Comparison of ENCODE assay signal across 21 cellular contexts in the genomic region with DNA sequence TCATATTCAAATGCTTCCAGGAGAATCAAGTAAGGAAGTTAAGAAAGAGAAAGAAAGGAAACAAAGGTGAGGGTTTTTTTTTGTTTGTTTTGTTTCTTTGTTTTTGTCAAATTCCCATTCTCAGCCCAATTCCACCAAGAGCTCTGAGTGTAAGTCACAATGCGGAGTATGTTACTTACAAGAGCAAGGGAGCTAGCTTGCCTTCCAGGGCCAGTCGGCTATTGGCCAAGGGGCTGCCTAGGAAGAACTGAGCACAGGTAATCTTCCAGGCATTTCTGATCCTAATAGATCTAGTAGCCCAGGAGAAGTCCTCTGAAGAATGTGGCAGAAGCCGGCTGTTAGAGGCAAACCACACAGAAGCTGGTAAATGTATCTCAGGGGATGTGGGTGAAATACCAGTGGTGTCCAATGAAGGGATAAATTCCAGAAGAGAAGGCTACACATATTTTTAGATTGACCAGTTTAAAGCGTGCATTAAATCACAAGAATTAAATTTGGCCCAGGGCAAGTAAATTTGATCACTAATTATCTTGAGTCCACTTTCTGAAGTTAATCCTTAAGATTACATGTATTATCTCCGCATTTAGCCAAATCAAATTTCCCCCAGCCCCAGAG.
DNase-seq lines count a peak whose midpoint lies in the region; ATAC-seq, FAIRE-seq and TF ChIP-seq lines count a peak whose summit lies in the region.
"Had no signal": no experiment of that assay in that cellular context is flagged by ENCODE, and none has a peak within 500 bp of the region (broad histone marks: within the 10 kb centered on the region; RNA-seq: fewer than 3 reads in every experiment).

No MANE protein-coding gene starts in this region.

- H2AFZ ChIP-seq in HepG2 (ENCODE audit: low read length) = no peak overlapping the region

- peaks cover 2% of the 10 kb centered on the region for H3K9me3 Mint-ChIP-seq in activated naive CD8-positive, alpha-beta T cell treated with anti-CD3 and anti-CD28 coated beads for 36 hours

- no TSS peak for BruUV-seq in HepG2 (replicated peaks; lab: Mats Ljungman, UMichigan)

- in situ Hi-C loops in HepG2 (cut with HindIII; ENCODE audit: extremely low pct_ligation_motif_present, low pct_unique_long_range_greater_than_20kb) = no loop called here

- intact Hi-C loops in HepG2 (cut with micrococcal nuclease; ENCODE audit: unreplicated experiment) = no loop called here

- no peak overlapping the region for H3K4me3 Mint-ChIP-seq in activated naive CD8-positive, alpha-beta T cell treated with anti-CD3 and anti-CD28 coated beads for 36 hours
- H3K4me3 Mint-ChIP-seq: CD8-positive, alpha-beta memory T cell; dendritic cell treated with granulocyte-macrophage colony-stimulating factor and Interleukin-4, amounts not matched to agents 40 ng/mL and 50 ng/mL, for 4 days; mesothelial cell of epicardium had no signal

- 0 out of 2 replicates have a peak overlapping the region, but pooled peaks have one; percentile 8 for H3K9ac ChIP-seq in HUES64 (ENCODE audit: low read depth, low read length)
- no peak overlapping the region for H3K9ac ChIP-seq in HepG2 (ENCODE audit: insufficient read depth, low read depth, low read length)

- H3K4me1 Mint-ChIP-seq in activated naive CD8-positive, alpha-beta T cell treated with anti-CD3 and anti-CD28 coated beads for 36 hours = no peaks in the 10 kb centered on the region
- H3K4me1 Mint-ChIP-seq: CD8-positive, alpha-beta memory T cell had no signal

- POLR2A ChIA-PET in HepG2 (lab: Yijun Ruan, JAX) = no interaction called here

- CTCF ChIA-PET in HepG2 (lab: Yijun Ruan, JAX; ENCODE audit: low intra/inter-chr PET ratio, low total read pairs) = no interaction called here

- H3K4me1 ChIP-seq in HUES64 (ENCODE audit: insufficient read depth, low read length) = peaks cover 11% of the 10 kb centered on the region
- H3K4me1 ChIP-seq in HepG2 (ENCODE audit: insufficient read depth, low read length) = no peaks in the 10 kb centered on the region
- H3K4me1 ChIP-seq: A549, ascending aorta, tibial nerve had no signal

- no peak overlapping the region for H3K4me2 ChIP-seq in HepG2 (ENCODE audit: low read depth, low read length)
- H3K4me2 ChIP-seq: A549 had no signal

- ATAC-seq in HG03439 (IDR thresholded peaks at IDR 0.05; ENCODE audit: unreplicated experiment) (no peak), HepG2 (no peak)
- ATAC-seq: A549 had no signal

- 70% methylated on average over 4 of the region's 5 CpGs for WGBS in HUES64
- WGBS in HepG2 (ENCODE audit: low lambda C conversion rate) = 3% methylated on average over 5 of the region's 5 CpGs

- H3K4me3 ChIP-seq in HUES64 (ENCODE audit: low read length) (no peak overlapping the region), choroid plexus epithelial cell (ENCODE audit: low read depth, low read length) (no peak overlapping the region), HepG2 (replicated peaks in 1 of 3; ENCODE audit: insufficient read depth in 1 of 3, low read depth in 2 of 3, low read length in 3 of 3) (no peak overlapping the region)
- H3K4me3 ChIP-seq: A549, ascending aorta, tibial nerve had no signal

- H3K79me2 ChIP-seq in HepG2 (ENCODE audit: insufficient read depth, low read length) = no peaks in the 10 kb centered on the region

- no peak for FAIRE-seq in HepG2 (lab: Jason Lieb, UNC)
- FAIRE-seq: A549 had no signal

- no peaks in the 10 kb centered on the region for H3K36me3 ChIP-seq in HUES64 (ENCODE audit: insufficient read depth, low read length)
- H3K36me3 ChIP-seq in HepG2 (replicated peaks in 1 of 2; ENCODE audit: control insufficient read depth in 1 of 2, insufficient read depth in 2 of 2, low read length in 2 of 2) = no peaks in the 10 kb centered on the region
- H3K36me3 ChIP-seq: ascending aorta, tibial nerve had no signal

- H3K36me3 Mint-ChIP-seq in activated naive CD8-positive, alpha-beta T cell treated with anti-CD3 and anti-CD28 coated beads for 36 hours = no peaks in the 10 kb centered on the region
- H3K36me3 Mint-ChIP-seq: CD8-positive, alpha-beta memory T cell had no signal

- no peak for TF ChIP-seq EP300 in HepG2 (IDR thresholded peaks at IDR 0.05; ENCODE audit: low read depth in 2 of 2, low read length in 2 of 2)
- no peak for TF ChIP-seq EP300 in HepG2 (CRISPR knock-in tag; IDR thresholded peaks at IDR 0.05; ENCODE audit: borderline replicate concordance)

- H3K27ac Mint-ChIP-seq in activated naive CD8-positive, alpha-beta T cell treated with anti-CD3 and anti-CD28 coated beads for 36 hours = no peak overlapping the region
- H3K27ac Mint-ChIP-seq: CD8-positive, alpha-beta memory T cell; dendritic cell treated with granulocyte-macrophage colony-stimulating factor and Interleukin-4, amounts not matched to agents 40 ng/mL and 50 ng/mL, for 4 days; mesothelial cell of epicardium had no signal

- H3K27ac ChIP-seq in HUES64 (ENCODE audit: low read depth, low read length) (peak overlapping the region; percentile 78), HepG2 (ENCODE audit: extremely low read length, insufficient read depth, low read length) (no peak overlapping the region)
- H3K27ac ChIP-seq: A549, ascending aorta, tibial nerve had no signal

- no peaks in the 10 kb centered on the region for H4K20me1 ChIP-seq in HepG2 (ENCODE audit: insufficient read depth, low read length)

- DNase-seq in AG20443 (ENCODE audit: low spot score) (peak; percentile 43), choroid plexus epithelial cell (ENCODE audit: low read depth) (peak; percentile 33), islet precursor cell (peak; percentile 52), HepG2 (ENCODE audit: low spot score) (no peak), GOT3 (lab: John Stamatoyannopoulos, UW) (no peak)
- no peak for DNase-seq in activated naive CD8-positive, alpha-beta T cell treated with anti-CD3 and anti-CD28 coated beads for 36 hours
- DNase-seq: CD8-positive, alpha-beta memory T cell; DND-41; glutamatergic neuron; NCI-H2081 treated with DMSO at 0.1 percent for 48 hours; NCI-H526; stimulated activated CD4-positive, alpha-beta T cell treated with anti-CD3 and anti-CD28 coated beads, Interleukin-15, amount 100 ng/mL, for 24 hours; stimulated activated naive CD4-positive, alpha-beta T cell treated with Interleukin-2 at 50 U/mL for 16 hours; T-helper 9 cell had no signal

- no peaks in the 10 kb centered on the region for H3K27me3 Mint-ChIP-seq in activated naive CD8-positive, alpha-beta T cell treated with anti-CD3 and anti-CD28 coated beads for 36 hours
- H3K27me3 Mint-ChIP-seq: CD8-positive, alpha-beta memory T cell; dendritic cell treated with granulocyte-macrophage colony-stimulating factor and Interleukin-4, amounts not matched to agents 40 ng/mL and 50 ng/mL, for 4 days had no signal

- TF ChIP-seq RAD21 in HepG2 (CRISPR knock-in tag; IDR thresholded peaks at IDR 0.05) = no peak

- TF ChIP-seq POLR2A in HepG2 (IDR thresholded peaks at IDR 0.05; ENCODE audit: insufficient read depth in 1 of 2, low read depth in 2 of 2, low read length in 2 of 2) = no peak

- H3K27me3 ChIP-seq in HUES64 (ENCODE audit: insufficient read depth, low read length) = no peaks in the 10 kb centered on the region
- no peaks in the 10 kb centered on the region for H3K27me3 ChIP-seq in HepG2 (ENCODE audit: control insufficient read depth in 1 of 2, insufficient read depth in 2 of 2, low read length in 2 of 2)
- H3K27me3 ChIP-seq: ascending aorta, tibial nerve had no signal

- TF ChIP-seq CTCF in choroid plexus epithelial cell (conservative IDR thresholded peaks at IDR 0.05; ENCODE audit: low read depth, low read length) (no peak), HepG2 (CRISPR knock-in tag; IDR thresholded peaks at IDR 0.05) (no peak)

- H3K9me3 ChIP-seq in HUES64 (ENCODE audit: insufficient read depth, low read depth, low read length) (peaks cover 12% of the 10 kb centered on the region; the same call in 1 of the 2 replicates), HepG2 (ENCODE audit: low read length) (peaks cover 81% of the 10 kb centered on the region)
- H3K9me3 ChIP-seq: A549, ascending aorta had no signal

TF ChIP-seq in HepG2, 621 proteins besides CTCF, POLR2A, EP300 and RAD21 (continues in another document):
- TF ChIP-seq, protein P1, sequence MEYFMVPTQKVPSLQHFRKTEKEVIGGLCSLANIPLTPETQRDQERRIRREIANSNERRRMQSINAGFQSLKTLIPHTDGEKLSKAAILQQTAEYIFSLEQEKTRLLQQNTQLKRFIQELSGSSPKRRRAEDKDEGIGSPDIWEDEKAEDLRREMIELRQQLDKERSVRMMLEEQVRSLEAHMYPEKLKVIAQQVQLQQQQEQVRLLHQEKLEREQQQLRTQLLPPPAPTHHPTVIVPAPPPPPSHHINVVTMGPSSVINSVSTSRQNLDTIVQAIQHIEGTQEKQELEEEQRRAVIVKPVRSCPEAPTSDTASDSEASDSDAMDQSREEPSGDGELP (IDR thresholded peaks at IDR 0.05; ENCODE audit: borderline replicate concordance, low read depth) = no peak
- no peak for TF ChIP-seq ZNF724P (CRISPR knock-in tag; IDR thresholded peaks at IDR 0.05; ENCODE audit: borderline replicate concordance)
- TF ChIP-seq ZNF224 (CRISPR knock-in tag; IDR thresholded peaks at IDR 0.05) = no peak
- TF ChIP-seq ZNF616 (CRISPR knock-in tag; IDR thresholded peaks at IDR 0.05; ENCODE audit: low read depth) = no peak
- TF ChIP-seq SIX1 (CRISPR knock-in tag; IDR thresholded peaks at IDR 0.05; ENCODE audit: borderline replicate concordance) = no peak
- no peak for TF ChIP-seq NR3C1 (CRISPR knock-in tag; IDR thresholded peaks at IDR 0.05)
- no peak for TF ChIP-seq ZNF383 (CRISPR knock-in tag; IDR thresholded peaks at IDR 0.05; ENCODE audit: borderline replicate concordance)
- TF ChIP-seq, protein P2, sequence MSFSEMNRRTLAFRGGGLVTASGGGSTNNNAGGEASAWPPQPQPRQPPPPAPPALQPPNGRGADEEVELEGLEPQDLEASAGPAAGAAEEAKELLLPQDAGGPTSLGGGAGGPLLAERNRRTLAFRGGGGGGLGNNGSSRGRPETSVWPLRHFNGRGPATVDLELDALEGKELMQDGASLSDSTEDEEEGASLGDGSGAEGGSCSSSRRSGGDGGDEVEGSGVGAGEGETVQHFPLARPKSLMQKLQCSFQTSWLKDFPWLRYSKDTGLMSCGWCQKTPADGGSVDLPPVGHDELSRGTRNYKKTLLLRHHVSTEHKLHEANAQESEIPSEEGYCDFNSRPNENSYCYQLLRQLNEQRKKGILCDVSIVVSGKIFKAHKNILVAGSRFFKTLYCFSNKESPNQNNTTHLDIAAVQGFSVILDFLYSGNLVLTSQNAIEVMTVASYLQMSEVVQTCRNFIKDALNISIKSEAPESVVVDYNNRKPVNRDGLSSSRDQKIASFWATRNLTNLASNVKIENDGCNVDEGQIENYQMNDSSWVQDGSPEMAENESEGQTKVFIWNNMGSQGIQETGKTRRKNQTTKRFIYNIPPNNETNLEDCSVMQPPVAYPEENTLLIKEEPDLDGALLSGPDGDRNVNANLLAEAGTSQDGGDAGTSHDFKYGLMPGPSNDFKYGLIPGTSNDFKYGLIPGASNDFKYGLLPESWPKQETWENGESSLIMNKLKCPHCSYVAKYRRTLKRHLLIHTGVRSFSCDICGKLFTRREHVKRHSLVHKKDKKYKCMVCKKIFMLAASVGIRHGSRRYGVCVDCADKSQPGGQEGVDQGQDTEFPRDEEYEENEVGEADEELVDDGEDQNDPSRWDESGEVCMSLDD (CRISPR knock-in tag; IDR thresholded peaks at IDR 0.05; ENCODE audit: borderline replicate concordance) = no peak
- no peak for TF ChIP-seq RFX1 (IDR thresholded peaks at IDR 0.05)
- TF ChIP-seq ZNF354B (CRISPR knock-in tag; IDR thresholded peaks at IDR 0.05) = no peak

Comparison
In these comparisons a context has a peak if more than half of its experiments do, and no peak if none do; other contexts are left out.
1. DNase-seq: peak in AG20443 (single experiment), choroid plexus epithelial cell (single experiment) and islet precursor cell (single experiment); none in HepG2 (single experiment), GOT3 (single experiment) and activated naive CD8-positive, alpha-beta T cell treated with anti-CD3 and anti-CD28 coated beads for 36 hours (single experiment).